ENCODE assay signal across 14 cellular contexts in genomic region chr15:28974142-28974541, GRCh38.
DNase-seq lines count a peak whose midpoint lies in the region; ATAC-seq and TF ChIP-seq lines count a peak whose summit lies in the region.
"Had no signal": no experiment of that assay in that cellular context is flagged by ENCODE, and none has a peak within 500 bp of the region (broad histone marks: within the 10 kb centered on the region; RNA-seq: fewer than 3 reads in every experiment).

No MANE protein-coding gene starts in this region.

- no peaks in the 10 kb centered on the region for H3K9me3 Mint-ChIP-seq in endodermal cell
- H3K9me3 Mint-ChIP-seq: activated T-helper 17 cell treated with anti-CD3 and anti-CD28 coated beads, Interleukin-2, amount 50 U/mL, for 72 hours; memory B cell had no signal

- H3K27ac ChIP-seq in endodermal cell (ENCODE audit: low read depth, low read length): no peak overlapping the region
- H3K27ac ChIP-seq: ascending aorta had no signal

- H3K9ac ChIP-seq in Loucy (ENCODE audit: low read depth, low read length, poor library complexity, severe bottlenecking) (peak overlapping the region; percentile 59), endodermal cell (ENCODE audit: extremely low read depth, low read length, poor library complexity, severe bottlenecking) (no peak overlapping the region)

- DNase-seq in activated CD8-positive, alpha-beta memory T cell treated with anti-CD3 and anti-CD28 coated beads for 24 hours: peak; percentile 64
- peak; percentile 31 for DNase-seq in endodermal cell
- DNase-seq in stimulated activated CD8-positive, alpha-beta memory T cell treated with anti-CD3 and anti-CD28 coated beads, Interleukin-4, amount 100 ng/mL, for 24 hours (ENCODE audit: low read depth): peak; percentile 26
- no peak for DNase-seq in GDM1 (lab: John Stamatoyannopoulos, UW)
- no peak for DNase-seq in DMS153 (lab: John Stamatoyannopoulos, UW)
- no peak for DNase-seq in sciatic nerve (ENCODE audit: low spot score)
- DNase-seq: AML-193, NCI-H146, NCI-H82 had no signal

- WGBS in endodermal cell (ENCODE audit: insufficient coverage in 1 of 2, insufficient read length in 1 of 2), 2 experiments: 90 to 93% methylated on average over 3 to 7 of the region's 7 CpGs

- no peak for TF ChIP-seq CTCF in Loucy (conservative IDR thresholded peaks at IDR 0.05; ENCODE audit: low read length)
- no peak for TF ChIP-seq CTCF in endodermal cell (conservative IDR thresholded peaks at IDR 0.05)

- H3K4me3 Mint-ChIP-seq in endodermal cell: no peak overlapping the region
- H3K4me3 Mint-ChIP-seq: activated T-helper 17 cell treated with anti-CD3 and anti-CD28 coated beads, Interleukin-2, amount 50 U/mL, for 72 hours; memory B cell had no signal

- no peak for ATAC-seq in sciatic nerve
- ATAC-seq: activated T-helper 17 cell treated with anti-CD3 and anti-CD28 coated beads, Interleukin-2, amount 50 U/mL, for 72 hours had no signal

- peaks cover 54% of the 10 kb centered on the region for H3K4me1 ChIP-seq in Loucy (ENCODE audit: insufficient read depth, low read length, poor library complexity, severe bottlenecking)
- peaks cover 2% of the 10 kb centered on the region for H3K4me1 ChIP-seq in endodermal cell (ENCODE audit: control insufficient read depth, insufficient read depth, low read length)
- H3K4me1 ChIP-seq: ascending aorta had no signal

- H3K9me2 ChIP-seq in Loucy (replicated peaks; ENCODE audit: low read depth, low read length): no peaks in the 10 kb centered on the region

- no peaks in the 10 kb centered on the region for H3K36me3 Mint-ChIP-seq in endodermal cell (ENCODE audit: low read depth)
- H3K36me3 Mint-ChIP-seq: memory B cell had no signal

- H3K27me3 ChIP-seq in Loucy (ENCODE audit: insufficient read depth, low read length, poor library complexity, severe bottlenecking): no peaks in the 10 kb centered on the region
- H3K27me3 ChIP-seq in endodermal cell (ENCODE audit: control insufficient read depth, insufficient read depth, low read length, poor library complexity, severe bottlenecking): no peaks in the 10 kb centered on the region
- H3K27me3 ChIP-seq: ascending aorta had no signal

- H3K9me3 ChIP-seq in Loucy (ENCODE audit: insufficient read depth, low read depth, low read length) (no peaks in the 10 kb centered on the region), endodermal cell (ENCODE audit: control insufficient read depth, low read length) (no peaks in the 10 kb centered on the region)
- H3K9me3 ChIP-seq: ascending aorta, HAP-1 had no signal

- peak overlapping the region; percentile 55 for H3K4me2 ChIP-seq in Loucy (ENCODE audit: low read depth, low read length, poor library complexity, severe bottlenecking)

- H3K4me3 ChIP-seq in Loucy (ENCODE audit: low read length, poor library complexity, severe bottlenecking) (peak overlapping the region; percentile 30), endodermal cell (ENCODE audit: low read length) (no peak overlapping the region)
- H3K4me3 ChIP-seq: ascending aorta, HAP-1 had no signal

- H4K20me1 ChIP-seq in Loucy (ENCODE audit: insufficient read depth, low read length, poor library complexity, severe bottlenecking): peaks cover 5% of the 10 kb centered on the region

- peaks cover 11% of the 10 kb centered on the region for H3K4me1 Mint-ChIP-seq in endodermal cell
- H3K4me1 Mint-ChIP-seq: activated T-helper 17 cell treated with anti-CD3 and anti-CD28 coated beads, Interleukin-2, amount 50 U/mL, for 72 hours; memory B cell had no signal

- H3K36me3 ChIP-seq in Loucy (ENCODE audit: insufficient read depth, low read length): peaks cover 13% of the 10 kb centered on the region; the same call in 1 of the 2 replicates
- no peaks in the 10 kb centered on the region for H3K36me3 ChIP-seq in endodermal cell (ENCODE audit: control insufficient read depth, insufficient read depth, low read length)
- H3K36me3 ChIP-seq: ascending aorta, HAP-1 had no signal

- no peak overlapping the region for H3K27ac Mint-ChIP-seq in endodermal cell
- H3K27ac Mint-ChIP-seq: activated T-helper 17 cell treated with anti-CD3 and anti-CD28 coated beads, Interleukin-2, amount 50 U/mL, for 72 hours; memory B cell had no signal

- no peaks in the 10 kb centered on the region for H3F3A ChIP-seq in Loucy (ENCODE audit: low read depth)

- intact Hi-C loops in sciatic nerve (cut with DNase I): no loop called here

- H2AFZ ChIP-seq in Loucy (ENCODE audit: low read length): no peak overlapping the region

- H3K27me3 Mint-ChIP-seq in endodermal cell (ENCODE audit: insufficient read depth): no peaks in the 10 kb centered on the region
- H3K27me3 Mint-ChIP-seq: activated T-helper 17 cell treated with anti-CD3 and anti-CD28 coated beads, Interleukin-2, amount 50 U/mL, for 72 hours had no signal

- peaks cover 79% of the 10 kb centered on the region for H3K79me2 ChIP-seq in Loucy (ENCODE audit: insufficient read depth, low read length)

Comparison
In these comparisons a context has a peak if more than half of its experiments do, and no peak if none do; other contexts are left out.
1. DNase-seq: peak in activated CD8-positive, alpha-beta memory T cell treated with anti-CD3 and anti-CD28 coated beads for 24 hours (single experiment), endodermal cell (single experiment) and stimulated activated CD8-positive, alpha-beta memory T cell treated with anti-CD3 and anti-CD28 coated beads, Interleukin-4, amount 100 ng/mL, for 24 hours (single experiment); none in GDM1 (single experiment), DMS153 (single experiment) and sciatic nerve (single experiment).